1 cellular context compared by ENCODE assay signal in genomic region chr21:26563977-26564503, GRCh38.
TF ChIP-seq lines count a peak whose summit lies in the region.

No MANE protein-coding gene starts in this region.

TF ChIP-seq in endothelial cell of umbilical vein, 7 proteins besides CTCF, POLR2A, EP300 and RAD21 (continued from another document):
- no peak for TF ChIP-seq EZH2 (IDR thresholded peaks at IDR 0.05; ENCODE audit: borderline replicate concordance, low read depth, low read length, severe bottlenecking)
- no peak for TF ChIP-seq MAX (IDR thresholded peaks at IDR 0.05; ENCODE audit: insufficient read depth, insufficient read length)
- no peak for TF ChIP-seq MYC (IDR thresholded peaks at IDR 0.05; ENCODE audit: low read depth, low read length)
